Comparison of ENCODE assay signal across 26 cellular contexts in the genomic region with DNA sequence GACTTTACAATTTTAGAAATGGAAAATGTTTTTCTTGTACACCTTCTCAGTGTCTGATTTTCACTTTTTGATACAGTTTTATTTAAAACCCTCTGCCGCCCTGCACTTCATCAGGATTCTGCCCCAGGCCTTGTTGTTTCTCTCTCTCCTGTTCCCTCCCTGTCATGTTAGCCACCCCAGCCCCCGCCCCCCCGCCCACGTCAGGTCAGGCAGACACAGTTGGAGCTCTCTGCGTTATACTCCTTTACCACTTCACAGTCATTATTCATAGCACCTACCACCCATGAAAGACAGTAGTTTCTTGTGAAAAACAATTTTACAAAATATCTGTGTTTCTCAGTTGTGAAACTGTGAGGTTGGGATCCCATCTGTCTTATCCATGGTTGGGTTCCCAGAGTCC.
"Had no signal": no experiment of that assay in that cellular context is flagged by ENCODE, and none has a peak within 500 bp of the region (broad histone marks: within the 10 kb centered on the region; RNA-seq: fewer than 3 reads in every experiment).

No MANE protein-coding gene starts in this region.

- ATAC-seq: heart right ventricle; left lung; lower lobe of right lung; natural killer cell; right cardiac atrium; stimulated activated naive B cell treated with anti-CD40 and anti-IgM and Interleukin-4, amounts not matched to agents 10 μg/mL and 1 μg/mL and 100 μg/mL, for 72 hours had no signal

- H3K9me3 Mint-ChIP-seq: activated naive CD4-positive, alpha-beta T cell treated with anti-CD3 and anti-CD28 coated beads, Interleukin-2, amount 50 U/mL, for 72 hours; natural killer cell; stimulated activated naive B cell treated with anti-CD40 and anti-IgM and Interleukin-4, amounts not matched to agents 10 μg/mL and 1 μg/mL and 100 μg/mL, for 72 hours had no signal

- H3K4me2 ChIP-seq: SK-N-SH had no signal

- H3K27me3 Mint-ChIP-seq: stimulated activated naive B cell treated with anti-CD40 and anti-IgM and Interleukin-4, amounts not matched to agents 10 μg/mL and 1 μg/mL and 100 μg/mL, for 72 hours had no signal

- H3K4me1 ChIP-seq: heart right ventricle, left lung, lower lobe of right lung had no signal

- H3K27ac ChIP-seq: brain microvascular endothelial cell, coronary artery, dorsolateral prefrontal cortex, esophagus squamous epithelium, heart right ventricle, left lung, lower lobe of right lung, tibial nerve had no signal

- H3K9me2 ChIP-seq: SK-N-SH had no signal

- H3K27ac Mint-ChIP-seq: natural killer cell; stimulated activated naive B cell treated with anti-CD40 and anti-IgM and Interleukin-4, amounts not matched to agents 10 μg/mL and 1 μg/mL and 100 μg/mL, for 72 hours had no signal

- H3K4me3 ChIP-seq: coronary artery, dorsolateral prefrontal cortex, esophagus squamous epithelium, heart right ventricle, left lung, lower lobe of right lung, tibial nerve had no signal

- DNase-seq: activated CD4-positive, alpha-beta T cell treated with anti-CD3 and anti-CD28 coated beads for 4 hours; activated CD4-positive, alpha-beta T cell treated with anti-CD3 and anti-CD28 coated beads, Interleukin-2, amount 50 U/mL, for 48 hours; activated CD4-positive, CD25-positive, alpha-beta regulatory T cell; activated CD8-positive, alpha-beta memory T cell treated with anti-CD3 and anti-CD28 coated beads, Interleukin-2, amount 50 U/mL, for 48 hours; activated naive CD4-positive, alpha-beta T cell; activated T-cell treated with anti-CD3 and anti-CD28 coated beads, Interleukin-2, amount 50 U/mL, for 4 hours; amniotic stem cell; brain microvascular endothelial cell; dorsolateral prefrontal cortex; esophagus squamous epithelium; foreskin melanocyte; heart right ventricle; left lung; lower lobe of right lung; mesenchymal stem cell; natural killer cell; posterior cingulate gyrus; right cardiac atrium; SK-N-SH; stimulated activated CD4-positive, alpha-beta T cell treated with anti-CD3 and anti-CD28 coated beads, Interleukin-15, amount 100 ng/mL, for 24 hours; stimulated activated CD4-positive, alpha-beta T cell treated with anti-CD3 and anti-CD28 coated beads, Interleukin-2, amount 100 ng/mL, for 24 hours; stimulated activated naive B cell treated with anti-CD40 and anti-IgM and Interleukin-4, amounts not matched to agents 10 μg/mL and 1 μg/mL and 100 μg/mL, for 72 hours; SW 1271 had no signal

- H3K4me3 Mint-ChIP-seq: activated T-cell treated with anti-CD3 and anti-CD28 coated beads, Interleukin-2, amount 50 U/mL, for 4 hours; natural killer cell; stimulated activated naive B cell treated with anti-CD40 and anti-IgM and Interleukin-4, amounts not matched to agents 10 μg/mL and 1 μg/mL and 100 μg/mL, for 72 hours had no signal

- H3K9ac ChIP-seq: SK-N-SH had no signal

- H3K9me3 ChIP-seq: esophagus squamous epithelium, heart right ventricle, left lung, lower lobe of right lung, SK-N-SH had no signal

- H3K27me3 ChIP-seq: brain microvascular endothelial cell, dorsolateral prefrontal cortex, esophagus squamous epithelium, heart right ventricle, left lung, tibial nerve had no signal
